ENCODE assay signal across 22 cellular contexts in genomic region chr7:158591944-158592343, GRCh38. TPM values are rescaled to one million over a fixed set of nuclear protein-coding genes. Genes with fewer than 3 reads are reported as not detected.
"Had no signal": no experiment of that assay in that cellular context is flagged by ENCODE, and none has a peak within 500 bp of the region (broad histone marks: within the 10 kb centered on the region; RNA-seq: fewer than 3 reads in every experiment).

No MANE protein-coding gene starts in this region.

- FAIRE-seq: RCC 7860 had no signal

- H3K27me3 ChIP-seq: MG63, SJSA1 had no signal

- H3K36me3 ChIP-seq: MG63, SJSA1 had no signal

- H3K27ac ChIP-seq: SJSA1, SK-N-MC had no signal

- H3K4me1 ChIP-seq: SJSA1 had no signal

- H3K4me3 ChIP-seq: MG63, SJSA1, SK-N-MC had no signal

- DNase-seq: IMR-90, Karpas-422, KG1, MG63, NCI-H1092, NCI-H1105 treated with DMSO at 0.1 percent for 48 hours, NCI-H1417 treated with DMSO at 0.1 percent for 48 hours, NCI-H146, NCI-H1694 treated with DMSO at 0.1 percent for 48 hours, NCI-H1930, NCI-H2081, NCI-H2107, NCI-H2227 treated with DMSO at 0.1 percent for 48 hours, NCI-H524, NCI-H526 treated with DMSO at 0.1 percent for 48 hours, NCI-H774, Right ventricle myocardium superior, RPMI8226, SIG-M5 had no signal

- H3K9me3 ChIP-seq: MG63, SJSA1 had no signal

RNA-seq across cellular contexts. Expression of gene PTPRN2, which starts 4.3 kb away (rescaled TPM):
- total RNA-seq: IMR-90 had no signal
